Comparison of ENCODE assay signal across 35 cellular contexts in the genomic region with DNA sequence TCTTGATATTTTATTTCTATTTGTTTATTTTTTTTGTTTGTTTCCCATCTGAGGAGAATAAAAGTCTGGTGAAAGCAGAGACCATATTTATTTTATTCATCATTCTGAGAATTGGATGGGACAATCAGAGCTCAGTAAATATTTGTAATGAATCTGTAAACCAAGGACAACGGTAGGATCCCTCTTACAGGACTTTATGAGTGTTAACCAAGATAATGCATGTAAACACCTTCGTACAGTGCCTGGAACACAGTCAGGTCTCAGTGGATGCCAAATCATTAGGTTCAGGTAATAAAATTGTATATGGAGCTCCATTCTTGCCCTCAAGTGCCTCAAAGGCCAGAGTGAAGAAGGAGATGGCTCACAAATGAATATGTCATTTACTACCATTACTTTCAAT.
"Had no signal": no experiment of that assay in that cellular context is flagged by ENCODE, and none has a peak within 500 bp of the region (broad histone marks: within the 10 kb centered on the region; RNA-seq: fewer than 3 reads in every experiment).

No MANE protein-coding gene starts in this region.

- H3K9me3 ChIP-seq: MG63 had no signal

- H3K4me3 ChIP-seq: MG63 had no signal

- H3K36me3 ChIP-seq: MG63 had no signal

- H3K27me3 ChIP-seq: MG63 had no signal

- DNase-seq: Kasumi-1, MG63, MM.1S, MV-4-11, NCI-H1048, NCI-H1092, NCI-H1092 treated with DMSO at 0.1 percent for 48 hours, NCI-H1105, NCI-H1105 treated with DMSO at 0.1 percent for 48 hours, NCI-H1417, NCI-H1417 treated with DMSO at 0.1 percent for 48 hours, NCI-H1436, NCI-H1436 treated with DMSO at 0.1 percent for 48 hours, NCI-H146, NCI-H1694, NCI-H1694 treated with DMSO at 0.1 percent for 48 hours, NCI-H187, NCI-H187 treated with DMSO at 0.1 percent for 48 hours, NCI-H1930, NCI-H2029, NCI-H2029 treated with DMSO at 0.1 percent for 48 hours, NCI-H2081, NCI-H2081 treated with DMSO at 0.1 percent for 48 hours, NCI-H2107, NCI-H2171, NCI-H2171 treated with DMSO at 0.1 percent for 48 hours, NCI-H2227 treated with DMSO at 0.1 percent for 48 hours, NCI-H226, NCI-H345, NCI-H446, NCI-H446 treated with DMSO at 0.1 percent for 48 hours, NCI-H510A, NCI-H510A treated with DMSO at 0.1 percent for 48 hours, NCI-H524, NCI-H524 treated with DMSO at 0.1 percent for 48 hours had no signal
